18 cellular contexts compared by ENCODE assay signal in genomic region chr6:115551510-115551909, GRCh38.
DNase-seq lines count a peak whose midpoint lies in the region; ATAC-seq and TF ChIP-seq lines count a peak whose summit lies in the region.
"Had no signal": no experiment of that assay in that cellular context is flagged by ENCODE, and none has a peak within 500 bp of the region (broad histone marks: within the 10 kb centered on the region; RNA-seq: fewer than 3 reads in every experiment).

No MANE protein-coding gene starts in this region.

- no peak overlapping the region for H3K4me3 Mint-ChIP-seq in activated CD4-positive, alpha-beta T cell treated with anti-CD3 and anti-CD28 coated beads for 36 hours
- no peak overlapping the region for H3K4me3 Mint-ChIP-seq in stimulated activated effector memory CD8-positive, alpha-beta T cell treated with anti-CD3 and anti-CD28 coated beads, Interleukin-12 subunit alpha, Interleukin-12 subunit beta, amount 100 ng/mL, for 72 hours
- H3K4me3 Mint-ChIP-seq: activated naive CD4-positive, alpha-beta T cell treated with anti-CD3 and anti-CD28 coated beads, Interleukin-2, amount 10 ng/mL, durations not matched to agents 7 days and 5 days; effector memory CD8-positive, alpha-beta T cell; IgD-negative memory B cell; memory B cell had no signal

- POLR2A ChIA-PET in activated CD4-positive, alpha-beta T cell treated with anti-CD3 and anti-CD28 coated beads for 36 hours (lab: Charles Lee), result no interaction called here

- H3K27ac ChIP-seq in neural cell (ENCODE audit: low read length), result peak overlapping the region; percentile 28
- H3K27ac ChIP-seq in tibial artery, result no peak overlapping the region
- H3K27ac ChIP-seq: spleen, VCaP had no signal

- no peaks in the 10 kb centered on the region for H3K27me3 Mint-ChIP-seq in activated CD4-positive, alpha-beta T cell treated with anti-CD3 and anti-CD28 coated beads for 36 hours
- H3K27me3 Mint-ChIP-seq: activated naive CD4-positive, alpha-beta T cell treated with anti-CD3 and anti-CD28 coated beads, Interleukin-2, amount 10 ng/mL, durations not matched to agents 7 days and 5 days; effector memory CD8-positive, alpha-beta T cell; IgD-negative memory B cell; memory B cell had no signal

- 11 to 15% methylated on average over 4 of the region's 4 CpGs for WGBS in lower leg skin, 2 donors

- H3K9me3 Mint-ChIP-seq in activated CD4-positive, alpha-beta T cell treated with anti-CD3 and anti-CD28 coated beads for 36 hours (ENCODE audit: low read depth), result peaks cover 5% of the 10 kb centered on the region
- peaks cover 14% of the 10 kb centered on the region for H3K9me3 Mint-ChIP-seq in stimulated activated effector memory CD8-positive, alpha-beta T cell treated with anti-CD3 and anti-CD28 coated beads, Interleukin-12 subunit alpha, Interleukin-12 subunit beta, amount 100 ng/mL, for 72 hours

- H4K20me1 ChIP-seq in neural cell (ENCODE audit: insufficient read depth), result no peaks in the 10 kb centered on the region

- ATAC-seq in activated CD4-positive, alpha-beta T cell treated with anti-CD3 and anti-CD28 coated beads for 36 hours, result no peak
- no peak for ATAC-seq in stimulated activated effector memory CD8-positive, alpha-beta T cell treated with anti-CD3 and anti-CD28 coated beads, Interleukin-12 subunit alpha, Interleukin-12 subunit beta, amount 100 ng/mL, for 72 hours
- ATAC-seq: effector memory CD8-positive, alpha-beta T cell had no signal

- H3F3A ChIP-seq in neural cell (ENCODE audit: insufficient read depth, low read length, poor library complexity, severe bottlenecking), result no peaks in the 10 kb centered on the region

- TF ChIP-seq POLR2A in lower leg skin (IDR thresholded peaks at IDR 0.05), result no peak

- H3K4me1 ChIP-seq in tibial artery, result peaks cover 0 to 30% (median 5%) of the 10 kb centered on the region in 4 donors
- H3K4me1 ChIP-seq: spleen had no signal

- no peaks in the 10 kb centered on the region for H3K79me2 ChIP-seq in neural cell (replicated peaks; ENCODE audit: insufficient read depth, low read length)

- no peaks in the 10 kb centered on the region for H3K27me3 ChIP-seq in neural cell (ENCODE audit: insufficient read depth, low read depth, low read length)
- no peaks in the 10 kb centered on the region for H3K27me3 ChIP-seq in tibial artery
- H3K27me3 ChIP-seq: spleen had no signal

- H3K36me3 ChIP-seq in neural cell (ENCODE audit: insufficient read depth, low read length) (no peaks in the 10 kb centered on the region), tibial artery (no peaks in the 10 kb centered on the region)
- H3K36me3 ChIP-seq: spleen had no signal

- H3K4me2 ChIP-seq in neural cell (ENCODE audit: low read length), result peak overlapping the region; percentile 20

- H3K27ac Mint-ChIP-seq in activated CD4-positive, alpha-beta T cell treated with anti-CD3 and anti-CD28 coated beads for 36 hours, result no peak overlapping the region
- H3K27ac Mint-ChIP-seq in stimulated activated effector memory CD8-positive, alpha-beta T cell treated with anti-CD3 and anti-CD28 coated beads, Interleukin-12 subunit alpha, Interleukin-12 subunit beta, amount 100 ng/mL, for 72 hours, result no peak overlapping the region
- H3K27ac Mint-ChIP-seq: activated naive CD4-positive, alpha-beta T cell treated with anti-CD3 and anti-CD28 coated beads, Interleukin-2, amount 10 ng/mL, durations not matched to agents 7 days and 5 days; effector memory CD8-positive, alpha-beta T cell; IgD-negative memory B cell; memory B cell had no signal

- H3K9ac ChIP-seq in neural cell (ENCODE audit: low read length), result peak overlapping the region; percentile 5

- no peaks in the 10 kb centered on the region for H3K9me2 ChIP-seq in neural cell (ENCODE audit: insufficient read depth, low read length)

- TF ChIP-seq RAD21 in neural cell (conservative IDR thresholded peaks at IDR 0.05), result no peak

- TF ChIP-seq CTCF in neural cell (IDR thresholded peaks at IDR 0.05; ENCODE audit: poor library complexity, severe bottlenecking), result no peak
- no peak for TF ChIP-seq CTCF in lower leg skin (IDR thresholded peaks at IDR 0.05)
- TF ChIP-seq CTCF in tibial artery (IDR thresholded peaks at IDR 0.05), result no peak

- H2AFZ ChIP-seq in neural cell (ENCODE audit: low read depth, low read length), result no peak overlapping the region

- TF ChIP-seq EP300 in neural cell (conservative IDR thresholded peaks at IDR 0.05; ENCODE audit: poor library complexity, severe bottlenecking), result peak; percentile 44

- no peaks in the 10 kb centered on the region for H3K4me1 Mint-ChIP-seq in activated CD4-positive, alpha-beta T cell treated with anti-CD3 and anti-CD28 coated beads for 36 hours
- H3K4me1 Mint-ChIP-seq in stimulated activated effector memory CD8-positive, alpha-beta T cell treated with anti-CD3 and anti-CD28 coated beads, Interleukin-12 subunit alpha, Interleukin-12 subunit beta, amount 100 ng/mL, for 72 hours, result no peaks in the 10 kb centered on the region
- H3K4me1 Mint-ChIP-seq: activated naive CD4-positive, alpha-beta T cell treated with anti-CD3 and anti-CD28 coated beads, Interleukin-2, amount 10 ng/mL, durations not matched to agents 7 days and 5 days; IgD-negative memory B cell; memory B cell had no signal

- CTCF ChIA-PET in activated CD4-positive, alpha-beta T cell treated with anti-CD3 and anti-CD28 coated beads for 36 hours (lab: Charles Lee), result no interaction called here

- DNase-seq in DMS 273 (lab: John Stamatoyannopoulos, UW; ENCODE audit: unreplicated experiment), result peak; percentile 83
- DNase-seq in NCI-H1694 treated with DMSO at 0.1 percent for 48 hours (lab: John Stamatoyannopoulos, UW), result peak; percentile 83
- DNase-seq in RPMI7951 (ENCODE audit: low read depth), result peak; percentile 35
- no peak for DNase-seq in activated CD4-positive, alpha-beta T cell treated with anti-CD3 and anti-CD28 coated beads for 36 hours
- no peak for DNase-seq in lower leg skin (ENCODE audit: low spot score in 2 of 2)
- no peak for DNase-seq in tibial artery
- DNase-seq in stimulated activated effector memory CD8-positive, alpha-beta T cell treated with anti-CD3 and anti-CD28 coated beads, Interleukin-12 subunit alpha, Interleukin-12 subunit beta, amount 100 ng/mL, for 72 hours (ENCODE audit: low spot score in 2 of 2), result no peak
- DNase-seq: activated naive CD4-positive, alpha-beta T cell treated with anti-CD3 and anti-CD28 coated beads, Interleukin-2, amount 10 ng/mL, durations not matched to agents 7 days and 5 days; AML-193; DMS79 treated with DMSO at 0.1 percent for 48 hours; effector memory CD8-positive, alpha-beta T cell; NCI-H1048; spleen; SW 1271 had no signal

- H3K36me3 Mint-ChIP-seq in activated CD4-positive, alpha-beta T cell treated with anti-CD3 and anti-CD28 coated beads for 36 hours (ENCODE audit: low read depth), result no peaks in the 10 kb centered on the region
- no peaks in the 10 kb centered on the region for H3K36me3 Mint-ChIP-seq in stimulated activated effector memory CD8-positive, alpha-beta T cell treated with anti-CD3 and anti-CD28 coated beads, Interleukin-12 subunit alpha, Interleukin-12 subunit beta, amount 100 ng/mL, for 72 hours
- H3K36me3 Mint-ChIP-seq: activated naive CD4-positive, alpha-beta T cell treated with anti-CD3 and anti-CD28 coated beads, Interleukin-2, amount 10 ng/mL, durations not matched to agents 7 days and 5 days; IgD-negative memory B cell; memory B cell had no signal

- H3K4me3 ChIP-seq in neural cell (ENCODE audit: low read length), result no peak overlapping the region
- no peak overlapping the region for H3K4me3 ChIP-seq in lower leg skin (ENCODE audit: low read depth, poor library complexity, severe bottlenecking)
- no peak overlapping the region for H3K4me3 ChIP-seq in tibial artery
- H3K4me3 ChIP-seq: spleen had no signal

- intact Hi-C loops in activated CD4-positive, alpha-beta T cell treated with anti-CD3 and anti-CD28 coated beads for 36 hours (cut with DNase I, micrococcal nuclease), result no loop called here
- intact Hi-C loops in lower leg skin (cut with DNase I; ENCODE audit: low total_unique reads) (no loop called here), tibial artery (cut with DNase I; ENCODE audit: low total_unique reads) (no loop called here)

- H3K9me3 ChIP-seq in neural cell (ENCODE audit: low read length), result no peaks in the 10 kb centered on the region
- no peaks in the 10 kb centered on the region for H3K9me3 ChIP-seq in tibial artery

TF ChIP-seq in neural cell, 6 proteins besides CTCF, POLR2A, EP300 and RAD21:
- TF ChIP-seq POLR2AphosphoS5 (IDR thresholded peaks at IDR 0.05), result peak; percentile 39
- TF ChIP-seq EZH2 (IDR thresholded peaks at IDR 0.05; ENCODE audit: borderline replicate concordance, insufficient read depth, low read length, poor library complexity, severe bottlenecking), result no peak
- TF ChIP-seq REST (IDR thresholded peaks at IDR 0.05; ENCODE audit: borderline replicate concordance), result peak; percentile 65

Comparison
In these comparisons a context has a peak if more than half of its experiments do, and no peak if none do; other contexts are left out.
1. DNase-seq: peak in DMS 273 (single experiment), NCI-H1694 treated with DMSO at 0.1 percent for 48 hours (single experiment) and RPMI7951 (single experiment); none in activated CD4-positive, alpha-beta T cell treated with anti-CD3 and anti-CD28 coated beads for 36 hours (single experiment), lower leg skin (0 of 2), tibial artery (0 of 2) and stimulated activated effector memory CD8-positive, alpha-beta T cell treated with anti-CD3 and anti-CD28 coated beads, Interleukin-12 subunit alpha, Interleukin-12 subunit beta, amount 100 ng/mL, for 72 hours (0 of 2).